19 cellular contexts compared by ENCODE assay signal in genomic region chr22:36430863-36431262, GRCh38. TPM values are rescaled to one million over a fixed set of nuclear protein-coding genes. Genes with fewer than 3 reads are reported as not detected.
A peak's percentile ranks its signal among the peaks of the same experiment; 100 is the strongest.
DNase-seq lines count a peak whose midpoint lies in the region; ATAC-seq and TF ChIP-seq lines count a peak whose summit lies in the region.
"Had no signal": no experiment of that assay in that cellular context is flagged by ENCODE, and none has a peak within 500 bp of the region (broad histone marks: within the 10 kb centered on the region; RNA-seq: fewer than 3 reads in every experiment).

No MANE protein-coding gene starts in this region.

- CTCF ChIA-PET in PC-3 (lab: Charles Lee) = no interaction called here

- H3K4me1 ChIP-seq in PC-3 (ENCODE audit: insufficient read depth, low read length) (0 out of 2 replicates have a peak, but pooled peaks cover 3% of the 10 kb centered on the region), neutrophil (ENCODE audit: control insufficient read depth in 1 of 2, insufficient read depth in 1 of 2, low read depth in 1 of 2, low read length in 1 of 2) (peaks cover 53 to 55% of the 10 kb centered on the region in 2 experiments)

- no peaks in the 10 kb centered on the region for H3K27me3 ChIP-seq in PC-3 (ENCODE audit: low read length)
- H3K27me3 ChIP-seq in neutrophil = no peaks in the 10 kb centered on the region
- H3K27me3 ChIP-seq: heart left ventricle, ovary had no signal

- no peak overlapping the region for H2AFZ ChIP-seq in PC-3 (ENCODE audit: low read length)

- no peak overlapping the region for H3K9ac ChIP-seq in PC-3 (ENCODE audit: low read length)

- DNase-seq in Daoy (ENCODE audit: low read depth) (peak; percentile 56), PC-3 (peak; percentile 22), dermis microvascular lymphatic vessel endothelial cell (ENCODE audit: low read depth in 2 of 2) (peak; percentile 64 to 87), SK-N-DZ (ENCODE audit: low spot score) (no peak)
- DNase-seq: activated CD4-positive, alpha-beta T cell treated with anti-CD3 and anti-CD28 coated beads, Interleukin-2, amount 50 U/mL, for 4 hours; central memory CD4-positive, alpha-beta T cell; effector memory CD4-positive, alpha-beta T cell; heart left ventricle; immature natural killer cell; NCI-H1436; NCI-H446; NK-92 treated with Interleukin-12 subunit alpha and Interleukin-12 subunit beta, amount 100 ng/mL, for 24 hours; ovary; right cardiac atrium; T-helper 17 cell had no signal

- POLR2A ChIA-PET in PC-3 (lab: Charles Lee; ENCODE audit: unreplicated experiment) = no interaction called here

- H4K20me1 ChIP-seq in PC-3 (ENCODE audit: low read length) = no peaks in the 10 kb centered on the region

- no peaks in the 10 kb centered on the region for H3K79me2 ChIP-seq in PC-3 (ENCODE audit: low read length)

- H3K9me2 ChIP-seq in PC-3 (replicated peaks; ENCODE audit: low read length) = no peaks in the 10 kb centered on the region

- H3K9me3 ChIP-seq in PC-3 (ENCODE audit: low read length) = no peaks in the 10 kb centered on the region
- no peaks in the 10 kb centered on the region for H3K9me3 ChIP-seq in neutrophil
- H3K9me3 ChIP-seq: heart left ventricle, ovary had no signal

- H3K27ac ChIP-seq in PC-3 (ENCODE audit: low read length) (no peak overlapping the region), neutrophil (peak overlapping the region; percentile 5)
- H3K27ac ChIP-seq: heart left ventricle, ovary had no signal

- TF ChIP-seq CTCF in PC-3 (conservative IDR thresholded peaks at IDR 0.05; ENCODE audit: low read depth, low read length) (no peak), neutrophil (IDR thresholded peaks at IDR 0.05) (no peak)

- BruUV-seq in PC-3 (replicated peaks; lab: Mats Ljungman, UMichigan) = no TSS peak

- H3F3A ChIP-seq in PC-3 (ENCODE audit: low read length, unreplicated experiment) = no peaks in the 10 kb centered on the region

- H3K36me3 ChIP-seq in PC-3 (ENCODE audit: low read depth, low read length) (no peaks in the 10 kb centered on the region), neutrophil (no peaks in the 10 kb centered on the region)
- H3K36me3 ChIP-seq: heart left ventricle, ovary had no signal

- no peak for ATAC-seq in PC-3
- no peak for ATAC-seq in GM18519 (IDR thresholded peaks at IDR 0.05; ENCODE audit: low FRiP score, unreplicated experiment)
- ATAC-seq in HG03108 (IDR thresholded peaks at IDR 0.05; ENCODE audit: unreplicated experiment) = no peak
- ATAC-seq: heart left ventricle; right cardiac atrium; stimulated activated effector memory CD8-positive, alpha-beta T cell treated with anti-CD3 and anti-CD28 coated beads, Interleukin-12 subunit alpha, Interleukin-12 subunit beta, amount 100 ng/mL, for 72 hours; T-helper 17 cell had no signal

- no peak overlapping the region for H3K4me2 ChIP-seq in PC-3 (ENCODE audit: low read length)

- H3K4me3 ChIP-seq in PC-3 (ENCODE audit: low read length) = no peak overlapping the region
- H3K4me3 ChIP-seq in neutrophil (ENCODE audit: low read depth in 1 of 2, low read length in 1 of 2) = no peak overlapping the region
- H3K4me3 ChIP-seq: heart left ventricle, ovary had no signal

- intact Hi-C loops in PC-3 (cut with micrococcal nuclease) = no loop called here

RNA-seq across cellular contexts. Expression of gene MYH9, which starts 43.1 kb away (rescaled TPM):
- total RNA-seq in Daoy (2014; rRNA removed; shearing (Covaris generic)) = 349 and 464 TPM in 2 replicates
- total RNA-seq in PC-3 (2014; rRNA removed) (357 and 546 TPM in 2 replicates), dermis microvascular lymphatic vessel endothelial cell (455 and 480 TPM in 2 replicates)
- polyA plus RNA-seq in SK-N-DZ (2014; cell fraction: cytosol; rRNA removed) = 23.5 and 30.9 TPM in 2 replicates
- 19.9 and 23.2 TPM in 2 replicates for polyA plus RNA-seq in SK-N-DZ (2014; cell fraction: nucleus; rRNA removed)

RNA-seq across cellular contexts. Expression of gene TXN2, which starts 50.6 kb away (rescaled TPM):
- 13.8 and 17.0 TPM in 2 replicates for total RNA-seq in Daoy (2014; rRNA removed; shearing (Covaris generic))
- total RNA-seq in PC-3 (2014; rRNA removed) (49.6 and 52.5 TPM in 2 replicates), dermis microvascular lymphatic vessel endothelial cell (15.1 and 27.6 TPM in 2 replicates)
- polyA plus RNA-seq in SK-N-DZ (2014; cell fraction: cytosol; rRNA removed) = 19.5 and 21.5 TPM in 2 replicates
- polyA plus RNA-seq in SK-N-DZ (2014; cell fraction: nucleus; rRNA removed) = 13.6 and 39.4 TPM in 2 replicates
